In genomic region chrX:120561634-120562568, GRCh38 we compare ENCODE assay signal across 8 cellular contexts. TPM values are rescaled to one million over a fixed set of nuclear protein-coding genes. Genes with fewer than 3 reads are reported as not detected.
A peak's percentile ranks its signal among the peaks of the same experiment; 100 is the strongest.
DNase-seq lines count a peak whose midpoint lies in the region; ATAC-seq and TF ChIP-seq lines count a peak whose summit lies in the region.

No MANE protein-coding gene starts in this region.

- H3K4me1 ChIP-seq in Karpas-422 (ENCODE audit: low read length): peaks cover 28% of the 10 kb centered on the region
- H3K4me1 ChIP-seq in ectodermal cell (ENCODE audit: control insufficient read depth, insufficient read depth, low read length): no peaks in the 10 kb centered on the region
- H3K4me1 ChIP-seq in neural progenitor cell: no peaks in the 10 kb centered on the region

- 0 to 4% methylated on average over 9 to 10 of the region's 12 CpGs for WGBS in ectodermal cell, 2 experiments

- POLR2A ChIA-PET in CD4-positive, alpha-beta T cell (lab: Charles Lee): interaction anchor here (0.8 to 5.9 kb wide), 21 partner anchors 9 to 1094 kb away, joined by 3 to 199 read pairs (median 5); partner anchors contain the start of genes C1GALT1C1, MCTS1, RPL39 and SLC25A5

- no peaks in the 10 kb centered on the region for H3K9me3 Mint-ChIP-seq in CD4-positive, alpha-beta T cell
- H3K9me3 Mint-ChIP-seq in neural progenitor cell: no peaks in the 10 kb centered on the region

- H3K36me3 ChIP-seq in Karpas-422 (ENCODE audit: insufficient read depth, low read length) (peaks cover 6% of the 10 kb centered on the region), ectodermal cell (ENCODE audit: control insufficient read depth, insufficient read depth, low read length) (no peaks in the 10 kb centered on the region), neural progenitor cell (no peaks in the 10 kb centered on the region)

- H3K27ac Mint-ChIP-seq in CD4-positive, alpha-beta T cell: peak overlapping the region; percentile 90
- peak overlapping the region; percentile 89 for H3K27ac Mint-ChIP-seq in neural progenitor cell

- no peaks in the 10 kb centered on the region for H3K9me3 ChIP-seq in CD4-positive, alpha-beta T cell (ENCODE audit: control insufficient read depth, low read length)
- H3K9me3 ChIP-seq in Karpas-422 (ENCODE audit: low read length) (no peaks in the 10 kb centered on the region), ectodermal cell (ENCODE audit: control insufficient read depth, low read length) (no peaks in the 10 kb centered on the region), neural progenitor cell (ENCODE audit: low read depth) (no peaks in the 10 kb centered on the region)

- H3K27me3 ChIP-seq in CD4-positive, alpha-beta T cell (ENCODE audit: control insufficient read depth, insufficient read depth, low read length): no peaks in the 10 kb centered on the region
- H3K27me3 ChIP-seq in Karpas-422 (ENCODE audit: low read length) (no peaks in the 10 kb centered on the region), ectodermal cell (ENCODE audit: control insufficient read depth, insufficient read depth, low read length, poor library complexity, severe bottlenecking) (no peaks in the 10 kb centered on the region), neural progenitor cell (no peaks in the 10 kb centered on the region)

- no peak for ATAC-seq in CD4-positive, alpha-beta T cell (ENCODE audit: poor library complexity)
- ATAC-seq in GM21737 (IDR thresholded peaks at IDR 0.05; ENCODE audit: unreplicated experiment) (no peak), HG03196 (IDR thresholded peaks at IDR 0.05; ENCODE audit: unreplicated experiment) (no peak)

- no peaks in the 10 kb centered on the region for H3K27me3 Mint-ChIP-seq in CD4-positive, alpha-beta T cell
- peaks cover 2% of the 10 kb centered on the region for H3K27me3 Mint-ChIP-seq in neural progenitor cell (ENCODE audit: insufficient read depth, low read depth)

- peak overlapping the region; percentile 21; the same call in 1 of the 2 replicates for H2AFZ ChIP-seq in Karpas-422 (ENCODE audit: low read length)
- no peak overlapping the region for H2AFZ ChIP-seq in neural progenitor cell (replicated peaks)

- peak overlapping the region; percentile 97 for H3K4me3 Mint-ChIP-seq in CD4-positive, alpha-beta T cell
- H3K4me3 Mint-ChIP-seq in neural progenitor cell: peak overlapping the region; percentile 94

- peaks cover 28% of the 10 kb centered on the region for H3K4me1 Mint-ChIP-seq in CD4-positive, alpha-beta T cell (ENCODE audit: low read depth)
- peaks cover 9% of the 10 kb centered on the region for H3K4me1 Mint-ChIP-seq in neural progenitor cell

- CTCF ChIA-PET in CD4-positive, alpha-beta T cell (lab: Charles Lee): interaction anchor here (0.7 to 2.0 kb wide), 4 partner anchors 12 to 76 kb away, joined by 3 to 6 read pairs (median 4); partner anchors contain the start of gene MCTS1

- no peaks in the 10 kb centered on the region for H3K9me2 ChIP-seq in Karpas-422 (replicated peaks; ENCODE audit: insufficient read depth, low read length)

- intact Hi-C loops in CD4-positive, alpha-beta T cell (cut with DNase I, micrococcal nuclease): loop anchor here (1.0 to 5.0 kb wide), 5 partner anchors 41 to 68 kb away; partner anchors contain the start of genes C1GALT1C1 (in 1 of the 2) and MCTS1 (in 1 of the 2)

- H3K79me2 ChIP-seq in Karpas-422 (ENCODE audit: low read length): peaks cover 28% of the 10 kb centered on the region
- peaks cover 33% of the 10 kb centered on the region for H3K79me2 ChIP-seq in neural progenitor cell (ENCODE audit: low read depth)

- H3F3A ChIP-seq in neural progenitor cell (ENCODE audit: low read depth): peaks cover 28% of the 10 kb centered on the region

- H3K36me3 Mint-ChIP-seq in CD4-positive, alpha-beta T cell (ENCODE audit: low read depth): peaks cover 31% of the 10 kb centered on the region
- no peaks in the 10 kb centered on the region for H3K36me3 Mint-ChIP-seq in neural progenitor cell

- H3K9ac ChIP-seq in Karpas-422 (ENCODE audit: low read length) (peak overlapping the region; percentile 91), neural progenitor cell (peak overlapping the region; percentile 60)

- H3K4me3 ChIP-seq in Karpas-422 (ENCODE audit: low read length): peak overlapping the region; percentile 72
- H3K4me3 ChIP-seq in ectodermal cell (ENCODE audit: insufficient read depth, low read depth, low read length): peak overlapping the region; percentile 39
- H3K4me3 ChIP-seq in neural progenitor cell: peak overlapping the region; percentile 51

- no peak for DNase-seq in CD4-positive, alpha-beta T cell
- no peak for DNase-seq in Karpas-422
- DNase-seq in neural progenitor cell (ENCODE audit: low spot score): no peak
- DNase-seq in NCI-H1417 (lab: John Stamatoyannopoulos, UW): no peak
- no peak for DNase-seq in effector CD4-positive, alpha-beta T cell

- H4K20me1 ChIP-seq in Karpas-422 (ENCODE audit: insufficient read depth, low read depth, low read length): no peaks in the 10 kb centered on the region
- peaks cover 3% of the 10 kb centered on the region for H4K20me1 ChIP-seq in neural progenitor cell (ENCODE audit: low read depth)

- peak overlapping the region; percentile 95 for H3K27ac ChIP-seq in CD4-positive, alpha-beta T cell (ENCODE audit: low read depth, low read length)
- peak overlapping the region; percentile 88 for H3K27ac ChIP-seq in Karpas-422 (ENCODE audit: low read length)
- H3K27ac ChIP-seq in ectodermal cell (ENCODE audit: insufficient read depth, low read depth, low read length, poor library complexity, severe bottlenecking): peak overlapping the region; percentile 9
- peak overlapping the region; percentile 55 for H3K27ac ChIP-seq in neural progenitor cell

- TF ChIP-seq CTCF in CD4-positive, alpha-beta T cell (IDR thresholded peaks at IDR 0.05): no peak
- TF ChIP-seq CTCF in neural progenitor cell (IDR thresholded peaks at IDR 0.05): no peak

- H3K4me2 ChIP-seq in Karpas-422 (ENCODE audit: low read depth, low read length, poor library complexity, severe bottlenecking) (peak overlapping the region; percentile 75), neural progenitor cell (peak overlapping the region; percentile 78)

RNA-seq across cellular contexts. Expression of gene CUL4B, which starts 1.1 kb away (rescaled TPM):
- total RNA-seq in CD4-positive, alpha-beta T cell: 10 to 100 TPM; 32.1 to 34.1 TPM
- total RNA-seq in Karpas-422 (2014; rRNA removed; shearing (Covaris generic); ENCODE audit: low replicate concordance): 30.3 and 50.6 TPM in 2 replicates
- 68.6 TPM for polyA plus RNA-seq in ectodermal cell (2013, experiment 1 of 4)
- 68.1 TPM for polyA plus RNA-seq in ectodermal cell (2013, experiment 2 of 4)
- polyA plus RNA-seq in ectodermal cell (2013, experiment 3 of 4): 47.8 TPM
- polyA plus RNA-seq in ectodermal cell (2013, experiment 4 of 4): 49.8 TPM
- 56.5 and 95.2 TPM in 2 replicates for total RNA-seq in neural progenitor cell (ENCODE audit: low replicate concordance)

RNA-seq across cellular contexts. Expression of gene MCTS1, which starts 42.0 kb away (rescaled TPM):
- 10 to 100 TPM; 10.1 to 10.9 TPM for total RNA-seq in CD4-positive, alpha-beta T cell
- 26.2 and 69.6 TPM in 2 replicates for total RNA-seq in Karpas-422 (2014; rRNA removed; shearing (Covaris generic); ENCODE audit: low replicate concordance)
- 46.8 TPM for polyA plus RNA-seq in ectodermal cell (2013, experiment 1 of 4)
- 42.7 TPM for polyA plus RNA-seq in ectodermal cell (2013, experiment 2 of 4)
- 40.3 TPM for polyA plus RNA-seq in ectodermal cell (2013, experiment 3 of 4)
- 37.7 TPM for polyA plus RNA-seq in ectodermal cell (2013, experiment 4 of 4)
- 27.2 and 29.9 TPM in 2 replicates for total RNA-seq in neural progenitor cell (ENCODE audit: low replicate concordance)

Comparison
In these comparisons a context has a peak if more than half of its experiments do, and no peak if none do; other contexts are left out.
1. H3K27ac ChIP-seq: peak in every context shown above with its lines; median percentile 95 in CD4-positive, alpha-beta T cell; 88 in Karpas-422; 55 in neural progenitor cell; 9 in ectodermal cell.